8 cellular contexts compared by ENCODE assay signal in the genomic region with DNA sequence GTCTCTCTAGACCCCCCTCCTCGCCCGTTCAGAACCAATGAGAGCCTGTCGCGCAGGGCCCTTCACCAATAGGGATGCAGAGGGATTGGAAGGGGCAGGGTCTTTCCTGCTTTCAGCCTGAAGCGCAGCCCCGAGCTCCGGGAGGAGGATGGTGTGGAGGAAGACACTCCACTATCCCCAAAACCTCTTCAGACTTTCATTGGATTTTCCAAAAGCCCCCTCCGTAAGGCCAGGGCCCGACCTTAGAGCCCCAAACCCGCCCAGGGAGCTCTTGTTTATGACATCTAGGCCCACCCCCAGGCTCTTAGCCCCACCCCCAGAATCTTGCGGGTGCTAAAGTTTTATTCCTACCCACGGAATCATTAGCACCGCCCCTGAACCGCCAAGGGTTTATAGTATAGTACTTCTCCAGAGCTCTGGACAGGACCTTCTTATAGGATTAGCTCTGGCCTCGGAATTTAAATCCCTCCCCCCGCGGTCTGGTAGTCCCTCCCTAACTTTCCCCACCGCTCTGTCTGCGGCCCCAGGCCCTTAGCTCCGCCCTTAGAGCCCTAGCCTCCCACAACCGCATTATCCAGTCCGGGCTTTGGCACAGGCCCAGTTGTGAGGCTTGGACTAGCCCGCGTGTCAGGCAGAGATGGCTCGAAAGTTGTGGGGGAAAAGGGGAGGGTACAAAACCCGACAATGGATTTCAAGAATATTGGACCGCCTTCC. TPM values are rescaled to one million over a fixed set of nuclear protein-coding genes. Genes with fewer than 3 reads are reported as not detected.
DNase-seq lines count a peak whose midpoint lies in the region; ATAC-seq lines count a peak whose summit lies in the region.

No MANE protein-coding gene starts in this region.

- no peak overlapping the region for H3K23ac ChIP-seq in mesenchymal stem cell (ENCODE audit: low read length in 2 of 2)

- H4K91ac ChIP-seq in mesenchymal stem cell (ENCODE audit: low read length): no peak overlapping the region

- H2BK12ac ChIP-seq in mesenchymal stem cell (ENCODE audit: low read length in 2 of 2): no peak overlapping the region

- H2BK15ac ChIP-seq in mesenchymal stem cell (ENCODE audit: low read depth, poor library complexity, severe bottlenecking): no peak overlapping the region

- DNase-seq in NCI-H82 (lab: John Stamatoyannopoulos, UW): peak; percentile 100
- peak; percentile 44 for DNase-seq in activated CD8-positive, alpha-beta memory T cell treated with anti-CD3 and anti-CD28 coated beads, Interleukin-2, amount 50 U/mL, for 24 hours (ENCODE audit: extremely low read depth)
- DNase-seq in mesenchymal stem cell: peak; percentile 98
- DNase-seq in stimulated activated CD8-positive, alpha-beta memory T cell treated with anti-CD3 and anti-CD28 coated beads, Interleukin-15, amount 100 ng/mL, for 24 hours (ENCODE audit: low read depth): peak; percentile 43

- ATAC-seq in HG03159 (IDR thresholded peaks at IDR 0.05; ENCODE audit: unreplicated experiment): peak; percentile 25
- ATAC-seq in GM21360 (IDR thresholded peaks at IDR 0.05; ENCODE audit: unreplicated experiment): no peak

- no peaks in the 10 kb centered on the region for H3K79me1 ChIP-seq in mesenchymal stem cell (replicated peaks; ENCODE audit: low read length, poor library complexity, severe bottlenecking)

- H3K4me3 ChIP-seq in endocrine pancreas (ENCODE audit: control insufficient read depth, insufficient read depth, low read length) (no peak overlapping the region), mesenchymal stem cell (ENCODE audit: insufficient read depth in 1 of 2, low read depth in 1 of 2, low read length in 2 of 2) (peak overlapping the region; percentile 26 to 66)

- peak overlapping the region; percentile 74 for H3K4me2 ChIP-seq in mesenchymal stem cell (ENCODE audit: low read length, poor library complexity, severe bottlenecking)

- H3K9ac ChIP-seq in ES-I3 (ENCODE audit: low read depth, low read length) (peak overlapping the region; percentile 37; the same call in 1 of the 2 replicates), endocrine pancreas (ENCODE audit: control insufficient read depth, insufficient read depth, low read length) (peak overlapping the region; percentile 56), mesenchymal stem cell (ENCODE audit: low read length) (no peak overlapping the region)

- H3K4ac ChIP-seq in mesenchymal stem cell (ENCODE audit: low read depth in 1 of 2, low read length in 2 of 2): no peak overlapping the region

- no peak overlapping the region for H2BK120ac ChIP-seq in mesenchymal stem cell (ENCODE audit: low read depth, low read length)

- no peak overlapping the region for H2AK5ac ChIP-seq in mesenchymal stem cell (ENCODE audit: low read length, severe bottlenecking)

- H3K4me1 ChIP-seq in ES-I3 (ENCODE audit: insufficient read depth, low read length): peaks cover 12% of the 10 kb centered on the region
- no peaks in the 10 kb centered on the region for H3K4me1 ChIP-seq in endocrine pancreas (ENCODE audit: control insufficient read depth, insufficient read depth, low read length)
- H3K4me1 ChIP-seq in mesenchymal stem cell (ENCODE audit: control insufficient read depth, insufficient read depth, low read depth, low read length): peaks cover 31% of the 10 kb centered on the region

- H3K27me3 ChIP-seq in endocrine pancreas (ENCODE audit: control insufficient read depth, insufficient read depth, low read length): no peaks in the 10 kb centered on the region
- H3K27me3 ChIP-seq in mesenchymal stem cell (ENCODE audit: control insufficient read depth in 1 of 2, insufficient read depth in 1 of 2, low read length in 2 of 2): peaks cover 0 to 24% of the 10 kb centered on the region in 2 experiments

- H3K9me3 ChIP-seq in ES-I3 (ENCODE audit: control insufficient read depth, insufficient read depth, low read length) (no peaks in the 10 kb centered on the region), endocrine pancreas (ENCODE audit: control insufficient read depth, low read length) (no peaks in the 10 kb centered on the region), mesenchymal stem cell (ENCODE audit: control insufficient read depth, low read length) (no peaks in the 10 kb centered on the region)

- H3K27ac ChIP-seq in mesenchymal stem cell (ENCODE audit: low read length, poor library complexity, severe bottlenecking): peak overlapping the region; percentile 86

- no peak overlapping the region for H2AFZ ChIP-seq in mesenchymal stem cell (ENCODE audit: low read depth, low read length)

- H3K36me3 ChIP-seq in ES-I3 (ENCODE audit: insufficient read depth, low read length) (no peaks in the 10 kb centered on the region), endocrine pancreas (ENCODE audit: control insufficient read depth, insufficient read depth, low read length) (no peaks in the 10 kb centered on the region), mesenchymal stem cell (ENCODE audit: control insufficient read depth in 1 of 2, insufficient read depth in 2 of 2, low read depth in 1 of 2, low read length in 2 of 2) (no peaks in the 10 kb centered on the region)

- H2BK5ac ChIP-seq in mesenchymal stem cell (ENCODE audit: low read depth, low read length, poor library complexity, severe bottlenecking): peak overlapping the region; percentile 69

- WGBS in mesenchymal stem cell: under 1% methylated on average over 15 of the region's 27 CpGs

- H3K18ac ChIP-seq in mesenchymal stem cell (ENCODE audit: low read depth in 1 of 2, low read length in 2 of 2): peak overlapping the region in 1 of 2 experiments; percentile 34

- no peak overlapping the region for H3K14ac ChIP-seq in mesenchymal stem cell (ENCODE audit: low read length in 2 of 2)

- H4K8ac ChIP-seq in mesenchymal stem cell (ENCODE audit: low read length): no peak overlapping the region

RNA-seq across cellular contexts. Expression of a gene that starts 6.6 kb away (rescaled TPM):
- 13.5 TPM for polyA plus RNA-seq in mesenchymal stem cell (2013, experiment 1 of 2)
- 13.8 TPM for polyA plus RNA-seq in mesenchymal stem cell (2013, experiment 2 of 2)

RNA-seq across cellular contexts. Expression of a gene that starts 22.2 kb away (rescaled TPM):
- 6.2 TPM for polyA plus RNA-seq in mesenchymal stem cell (2013, experiment 1 of 2)
- 5.2 TPM for polyA plus RNA-seq in mesenchymal stem cell (2013, experiment 2 of 2)

RNA-seq across cellular contexts. Expression of a gene that starts 43.8 kb away (rescaled TPM):
- polyA plus RNA-seq in mesenchymal stem cell (2013, experiment 1 of 2): 0.73 TPM
- 0.77 TPM for polyA plus RNA-seq in mesenchymal stem cell (2013, experiment 2 of 2)

RNA-seq across cellular contexts. Expression of a gene that starts 46.0 kb away (rescaled TPM):
- 1,303 TPM for polyA plus RNA-seq in mesenchymal stem cell (2013, experiment 1 of 2)
- polyA plus RNA-seq in mesenchymal stem cell (2013, experiment 2 of 2): 1,356 TPM

RNA-seq across cellular contexts. Expression of a gene that starts 46.7 kb away (rescaled TPM):
- 12.2 TPM for polyA plus RNA-seq in mesenchymal stem cell (2013, experiment 1 of 2)
- 11.9 TPM for polyA plus RNA-seq in mesenchymal stem cell (2013, experiment 2 of 2)

Comparison
In these comparisons a context has a peak if more than half of its experiments do, and no peak if none do; other contexts are left out.
1. DNase-seq: peak in every context shown above with its lines; median percentile 100 in NCI-H82; 98 in mesenchymal stem cell; 44 in activated CD8-positive, alpha-beta memory T cell treated with anti-CD3 and anti-CD28 coated beads, Interleukin-2, amount 50 U/mL, for 24 hours; 43 in stimulated activated CD8-positive, alpha-beta memory T cell treated with anti-CD3 and anti-CD28 coated beads, Interleukin-15, amount 100 ng/mL, for 24 hours.